ENCODE assay signal across 10 cellular contexts in genomic region chr10:35495521-35496238, GRCh38.
DNase-seq lines count a peak whose midpoint lies in the region; ATAC-seq lines count a peak whose summit lies in the region.
"Had no signal": no experiment of that assay in that cellular context is flagged by ENCODE, and none has a peak within 500 bp of the region (broad histone marks: within the 10 kb centered on the region; RNA-seq: fewer than 3 reads in every experiment).

No MANE protein-coding gene starts in this region.

- intact Hi-C loops in naive thymus-derived CD4-positive, alpha-beta T cell (cut with micrococcal nuclease): loop anchor here in 1 of 2 donors (2.0 kb wide), 1 partner anchor 13 kb away; no protein-coding TSS in a partner anchor

- H3K4me1 ChIP-seq in naive thymus-derived CD4-positive, alpha-beta T cell (ENCODE audit: control insufficient read depth in 2 of 2, insufficient read depth in 2 of 2, low read length in 2 of 2): peaks cover 0 to 7% of the 10 kb centered on the region in 2 donors

- no peak overlapping the region for H3K4me3 ChIP-seq in naive thymus-derived CD4-positive, alpha-beta T cell (ENCODE audit: low read length)

- H3K36me3 Mint-ChIP-seq in T-helper 17 cell (ENCODE audit: low read depth): no peaks in the 10 kb centered on the region
- H3K36me3 Mint-ChIP-seq in naive thymus-derived CD4-positive, alpha-beta T cell: peaks cover 0 to 20% (median 5%) of the 10 kb centered on the region in 5 donors

- peak; percentile 37 for ATAC-seq in GM18520 (IDR thresholded peaks at IDR 0.05; ENCODE audit: unreplicated experiment)
- ATAC-seq in HG02763 (IDR thresholded peaks at IDR 0.05; ENCODE audit: unreplicated experiment): peak; percentile 44
- peak; percentile 35 for ATAC-seq in T-helper 17 cell
- ATAC-seq in naive thymus-derived CD4-positive, alpha-beta T cell: peak; percentile 46
- no peak for ATAC-seq in HG02970 (IDR thresholded peaks at IDR 0.05; ENCODE audit: low FRiP score, unreplicated experiment)
- ATAC-seq in HG02588 (IDR thresholded peaks at IDR 0.05; ENCODE audit: unreplicated experiment): no peak
- ATAC-seq in GM21723 (IDR thresholded peaks at IDR 0.05; ENCODE audit: unreplicated experiment): no peak

- H3K9me3 Mint-ChIP-seq in naive thymus-derived CD4-positive, alpha-beta T cell: no peaks in the 10 kb centered on the region

- H3K4me3 Mint-ChIP-seq in T-helper 17 cell: peak overlapping the region; percentile 55
- peak overlapping the region in 5 of 10 donors; percentile 28 to 61 (median 43) for H3K4me3 Mint-ChIP-seq in naive thymus-derived CD4-positive, alpha-beta T cell

- H3K9me3 ChIP-seq in T-helper 17 cell (ENCODE audit: control insufficient read depth, low read length, poor library complexity, severe bottlenecking): no peaks in the 10 kb centered on the region
- no peaks in the 10 kb centered on the region for H3K9me3 ChIP-seq in naive thymus-derived CD4-positive, alpha-beta T cell (ENCODE audit: control insufficient read depth in 2 of 3, low read length in 3 of 3)

- no peaks in the 10 kb centered on the region for H3K27me3 ChIP-seq in naive thymus-derived CD4-positive, alpha-beta T cell (ENCODE audit: control insufficient read depth in 2 of 2, insufficient read depth in 2 of 2, low read length in 2 of 2)

- POLR2A ChIA-PET in naive thymus-derived CD4-positive, alpha-beta T cell (lab: Charles Lee): no interaction called here

- peaks cover 0 to 4% (median 0%) of the 10 kb centered on the region in 3 experiments for H3K36me3 ChIP-seq in naive thymus-derived CD4-positive, alpha-beta T cell (ENCODE audit: control insufficient read depth in 2 of 3, insufficient read depth in 3 of 3, low read length in 3 of 3)

- CTCF ChIA-PET in naive thymus-derived CD4-positive, alpha-beta T cell (lab: Charles Lee): no interaction called here

- H3K27ac ChIP-seq in naive thymus-derived CD4-positive, alpha-beta T cell (ENCODE audit: low read depth, low read length): peak overlapping the region; percentile 12

- H3K27ac Mint-ChIP-seq in T-helper 17 cell: peak overlapping the region; percentile 86
- peak overlapping the region in 7 of 9 donors; percentile 0 to 68 (median 38) for H3K27ac Mint-ChIP-seq in naive thymus-derived CD4-positive, alpha-beta T cell

- DNase-seq in T-helper 17 cell (no peak), NK-92 (lab: John Stamatoyannopoulos, UW; ENCODE audit: unreplicated experiment) (no peak)
- no peak for DNase-seq in naive thymus-derived CD4-positive, alpha-beta T cell
- DNase-seq: activated CD8-positive, alpha-beta memory T cell treated with anti-CD3 and anti-CD28 coated beads, Interleukin-2, amount 50 U/mL, for 48 hours; HCEC 1CT had no signal

- H3K27me3 Mint-ChIP-seq in T-helper 17 cell: no peaks in the 10 kb centered on the region
- H3K27me3 Mint-ChIP-seq in naive thymus-derived CD4-positive, alpha-beta T cell: no peaks in the 10 kb centered on the region

- peaks cover 47% of the 10 kb centered on the region for H3K4me1 Mint-ChIP-seq in T-helper 17 cell
- peaks cover 21 to 84% (median 72%) of the 10 kb centered on the region in 7 donors for H3K4me1 Mint-ChIP-seq in naive thymus-derived CD4-positive, alpha-beta T cell

Comparison
In these comparisons a context has a peak if more than half of its experiments do, and no peak if none do; other contexts are left out.
1. ATAC-seq: peak in GM18520 (single experiment), HG02763 (single experiment), T-helper 17 cell (single experiment) and naive thymus-derived CD4-positive, alpha-beta T cell (single experiment); none in HG02970 (single experiment), HG02588 (single experiment) and GM21723 (single experiment).